ENCODE assay signal across 8 cellular contexts in the genomic region with DNA sequence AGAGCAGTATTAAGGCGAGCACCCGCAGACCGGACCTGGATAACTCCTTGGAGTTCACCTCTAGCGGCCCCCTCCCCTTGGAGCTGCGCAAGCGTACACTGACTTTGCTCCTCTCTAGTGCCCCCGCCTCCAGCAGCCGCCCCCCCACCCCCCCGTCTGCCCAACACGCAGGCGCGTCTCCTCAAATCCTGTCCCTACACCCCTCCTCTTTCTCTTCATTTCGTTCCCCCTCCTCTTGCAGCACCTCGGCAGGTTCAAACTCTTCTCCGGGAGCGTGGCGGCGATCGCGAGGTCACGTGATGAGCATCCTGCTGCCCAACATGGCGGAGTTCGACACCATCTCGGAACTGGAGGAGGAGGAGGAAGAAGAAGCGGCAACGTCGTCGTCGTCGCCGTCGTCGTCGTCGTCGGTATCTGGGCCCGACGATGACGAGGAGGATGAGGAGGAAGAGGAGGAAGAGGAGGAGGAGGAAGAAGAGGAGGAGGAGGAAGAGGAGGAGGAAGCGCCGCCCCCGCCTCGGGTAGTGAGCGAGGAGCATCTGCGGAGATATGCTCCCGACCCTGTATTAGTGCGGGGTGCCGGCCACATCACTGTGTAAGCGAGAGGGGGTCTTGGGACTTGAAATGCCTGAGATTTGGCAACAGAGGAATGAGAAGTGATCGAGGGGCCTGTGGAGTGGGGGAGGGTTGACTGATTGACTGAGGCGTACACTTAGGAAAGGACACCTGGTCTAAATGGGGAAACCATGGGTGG. TPM values are rescaled to one million over a fixed set of nuclear protein-coding genes. Genes with fewer than 3 reads are reported as not detected.
A peak's percentile ranks its signal among the peaks of the same experiment; 100 is the strongest.
DNase-seq lines count a peak whose midpoint lies in the region; ATAC-seq and TF ChIP-seq lines count a peak whose summit lies in the region.

Gene CHIC1, plus strand, starts transcription at position 212 of the 754 bp plus-strand sequence. Its CDS starts 88 bp downstream, at position 300.

- peak; percentile 74 to 85 (median 77) for DNase-seq in CD4-positive, alpha-beta memory T cell
- DNase-seq in HS-27A (ENCODE audit: low read depth), result peak; percentile 39
- DNase-seq in fibroblast of mammary gland (ENCODE audit: low read depth), result peak; percentile 57
- DNase-seq in stimulated activated naive CD4-positive, alpha-beta T cell (lab: John Stamatoyannopoulos, UW), result peak; percentile 60 to 75 (median 70)

- H3K36me3 ChIP-seq in CD4-positive, alpha-beta memory T cell (ENCODE audit: insufficient read depth, low read length), result no peaks in the 10 kb centered on the region

- H3K27me3 ChIP-seq in CD4-positive, alpha-beta memory T cell (ENCODE audit: insufficient read depth, low read length), result no peaks in the 10 kb centered on the region

- peaks cover 0 to 4% of the 10 kb centered on the region in 2 donors for H3K36me3 Mint-ChIP-seq in CD4-positive, alpha-beta memory T cell
- H3K36me3 Mint-ChIP-seq in activated T-helper 17 cell treated with anti-CD3 and anti-CD28 coated beads, Interleukin-2, amount 50 U/mL, for 72 hours (ENCODE audit: low read depth), result peaks cover 10% of the 10 kb centered on the region
- no peaks in the 10 kb centered on the region for H3K36me3 Mint-ChIP-seq in nephron (ENCODE audit: low read depth)

- TF ChIP-seq CTCF in fibroblast of mammary gland (conservative IDR thresholded peaks at IDR 0.05; ENCODE audit: control insufficient read depth, insufficient read depth, low read depth, low read length) (no peak), nephron (IDR thresholded peaks at IDR 0.05; ENCODE audit: unreplicated experiment in 3 of 3) (no peak)

- H3K4me3 ChIP-seq in CD4-positive, alpha-beta memory T cell (ENCODE audit: low read length in 2 of 2), result peak within 1 kb of the TSS; percentile 73 to 81
- peak within 1 kb of the TSS; percentile 67 for H3K4me3 ChIP-seq in fibroblast of mammary gland (ENCODE audit: control insufficient read depth, low read depth, low read length)

- H3K27ac ChIP-seq in CD4-positive, alpha-beta memory T cell (ENCODE audit: low read depth, low read length), result peak within 1 kb of the TSS; percentile 78

- H3K27ac Mint-ChIP-seq in CD4-positive, alpha-beta memory T cell, result peak within 1 kb of the TSS; percentile 94 to 99 (median 99)
- H3K27ac Mint-ChIP-seq in activated T-helper 17 cell treated with anti-CD3 and anti-CD28 coated beads, Interleukin-2, amount 50 U/mL, for 72 hours, result peak within 1 kb of the TSS; percentile 96
- H3K27ac Mint-ChIP-seq in nephron, result peak within 1 kb of the TSS; percentile 89 to 98 (median 96)

- ATAC-seq in GM19463 (IDR thresholded peaks at IDR 0.05; ENCODE audit: unreplicated experiment), result peak; percentile 63
- ATAC-seq in activated T-helper 17 cell treated with anti-CD3 and anti-CD28 coated beads, Interleukin-2, amount 50 U/mL, for 72 hours (replicated peaks), result peak; percentile 69

- H3K4me1 Mint-ChIP-seq in CD4-positive, alpha-beta memory T cell, result peaks cover 4 to 48% (median 11%) of the 10 kb centered on the region in 4 donors
- H3K4me1 Mint-ChIP-seq in activated T-helper 17 cell treated with anti-CD3 and anti-CD28 coated beads, Interleukin-2, amount 50 U/mL, for 72 hours, result peaks cover 4% of the 10 kb centered on the region
- peaks cover 4% of the 10 kb centered on the region for H3K4me1 Mint-ChIP-seq in nephron

- CTCF ChIA-PET in CD4-positive, alpha-beta memory T cell (lab: Charles Lee; ENCODE audit: partially characterized antibody), result no interaction called here

- H3K9me3 ChIP-seq in CD4-positive, alpha-beta memory T cell (ENCODE audit: control insufficient read depth in 1 of 2, low read length in 2 of 2), result no peaks in the 10 kb centered on the region

- H3K9me3 Mint-ChIP-seq in CD4-positive, alpha-beta memory T cell, result no peaks in the 10 kb centered on the region
- no peaks in the 10 kb centered on the region for H3K9me3 Mint-ChIP-seq in activated T-helper 17 cell treated with anti-CD3 and anti-CD28 coated beads, Interleukin-2, amount 50 U/mL, for 72 hours
- H3K9me3 Mint-ChIP-seq in nephron, result no peaks in the 10 kb centered on the region

- peak within 1 kb of the TSS; percentile 88 to 98 (median 94) for H3K4me3 Mint-ChIP-seq in CD4-positive, alpha-beta memory T cell
- peak within 1 kb of the TSS; percentile 91 for H3K4me3 Mint-ChIP-seq in activated T-helper 17 cell treated with anti-CD3 and anti-CD28 coated beads, Interleukin-2, amount 50 U/mL, for 72 hours
- peak within 1 kb of the TSS; percentile 92 to 97 (median 95) for H3K4me3 Mint-ChIP-seq in nephron

- H3K4me1 ChIP-seq in CD4-positive, alpha-beta memory T cell (ENCODE audit: insufficient read depth, low read length), result peaks cover 32% of the 10 kb centered on the region

- H3K27me3 Mint-ChIP-seq in CD4-positive, alpha-beta memory T cell, result no peaks in the 10 kb centered on the region
- no peaks in the 10 kb centered on the region for H3K27me3 Mint-ChIP-seq in activated T-helper 17 cell treated with anti-CD3 and anti-CD28 coated beads, Interleukin-2, amount 50 U/mL, for 72 hours
- no peaks in the 10 kb centered on the region for H3K27me3 Mint-ChIP-seq in nephron (ENCODE audit: low read depth)

- intact Hi-C loops in CD4-positive, alpha-beta memory T cell (cut with micrococcal nuclease), result loop anchor here (5.0 to 10.0 kb wide), 3 partner anchors 351 to 1049 kb away; partner anchors contain the start of genes NAP1L2 and RLIM

- POLR2A ChIA-PET in CD4-positive, alpha-beta memory T cell (lab: Charles Lee; ENCODE audit: partially characterized antibody), result interaction anchor here (1.0 kb wide), 2 partner anchors 349 to 1286 kb away, joined by 3 read pairs; partner anchors contain the start of genes NAP1L2 and RPS4X

TF ChIP-seq in PFSK-1, 5 proteins besides CTCF, POLR2A, EP300 and RAD21:
- TF ChIP-seq FOXP2 (optimal IDR thresholded peaks at IDR 0.05; ENCODE audit: borderline replicate concordance, extremely low read depth, extremely low read length, insufficient read depth) (no peak), TAF1 (IDR thresholded peaks at IDR 0.05; ENCODE audit: borderline replicate concordance, insufficient read depth, low read length) (peak; percentile 51; the same call in 1 of the 2 replicates)
TF ChIP-seq in PFSK-1: peak in this region for 1.

RNA-seq across cellular contexts. Expression of gene CHIC1, which starts in this region (rescaled TPM):
- total RNA-seq in CD4-positive, alpha-beta memory T cell, result 10 to 100 TPM; 17.2 to 18.1 TPM
- 1 to 10 TPM; 1.3 to 2.5 TPM for polyA plus RNA-seq in CD4-positive, alpha-beta memory T cell
- 1.7 TPM for polyA plus RNA-seq in PFSK-1 (2012; ENCODE audit: insufficient read length, low read depth)
- total RNA-seq in activated T-helper 17 cell treated with anti-CD3 and anti-CD28 coated beads, Interleukin-2, amount 50 U/mL, for 72 hours, result 1 to 10 TPM; 4.2 to 8.3 TPM

Comparison
In these comparisons a context has a peak if more than half of its experiments do, and no peak if none do; other contexts are left out.
1. Peak in every context shown above with its lines: DNase-seq, ATAC-seq, H3K4me3 ChIP-seq and H3K27ac ChIP-seq.